7 cellular contexts compared by ENCODE assay signal in the genomic region with DNA sequence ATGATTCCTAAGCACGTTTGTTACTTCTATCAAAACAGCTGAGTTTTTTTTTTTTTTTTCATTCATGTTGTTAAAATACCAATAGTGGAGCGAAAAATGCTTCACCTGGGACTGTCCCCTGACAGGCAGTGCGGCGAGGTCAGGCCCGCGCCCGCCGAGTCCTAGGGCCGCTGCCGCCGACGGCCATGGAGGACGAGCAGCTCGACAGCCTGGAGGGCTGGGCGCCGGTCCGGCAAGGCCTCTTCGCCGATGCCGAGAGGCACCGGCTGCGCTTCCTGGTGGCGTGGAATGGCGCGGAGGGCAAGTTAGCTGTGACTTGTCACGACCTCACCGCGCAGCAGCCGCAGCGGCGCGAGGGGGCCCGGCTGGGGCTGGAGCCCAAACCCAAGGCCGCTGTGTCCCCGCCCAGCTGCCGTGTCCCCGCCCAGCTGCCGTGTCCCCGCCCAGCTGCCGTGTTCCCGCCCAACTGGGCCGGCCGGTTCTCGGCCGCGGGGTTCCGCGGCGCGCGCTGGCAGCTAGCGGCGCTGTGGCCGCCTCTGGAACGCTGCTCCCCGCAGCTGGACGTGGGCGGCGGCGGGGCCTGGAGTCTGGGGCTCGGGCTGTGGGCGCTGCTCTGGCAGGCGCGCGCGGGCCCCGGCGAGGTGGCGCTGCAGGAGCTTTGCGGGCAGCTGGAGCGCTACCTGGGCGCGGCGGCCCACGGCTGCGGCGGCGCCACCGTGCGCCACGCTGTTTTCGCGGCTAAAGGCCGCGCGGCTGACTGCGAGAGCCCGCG. TPM values are rescaled to one million over a fixed set of nuclear protein-coding genes. Genes with fewer than 3 reads are reported as not detected.
DNase-seq lines count a peak whose midpoint lies in the region; ATAC-seq and TF ChIP-seq lines count a peak whose summit lies in the region.
"Not testable (repeated sequence)": the region's sequence is repeated elsewhere in the genome, so short reads cannot be mapped to it uniquely, and the experiment has no call there.

No MANE protein-coding gene starts in this region.

- not testable (repeated sequence) for H3K36me3 ChIP-seq in MG63; mucosa of descending colon (ENCODE audit: low read depth)

- peak overlapping the region in 8 of 59 donors; percentile 50 to 79 (median 65) for H3K27ac ChIP-seq in dorsolateral prefrontal cortex

- ATAC-seq in GM19035 (IDR thresholded peaks at IDR 0.05; ENCODE audit: unreplicated experiment) (peak; percentile 84), HG02763 (IDR thresholded peaks at IDR 0.05; ENCODE audit: unreplicated experiment) (peak; percentile 86), mucosa of descending colon (peak; percentile 98)

- H3K4me1 ChIP-seq in mucosa of descending colon (ENCODE audit: low read depth) = not testable (repeated sequence)

- intact Hi-C loops in dorsolateral prefrontal cortex (cut with DNase I); mucosa of descending colon (cut with DNase I, micrococcal nuclease): not testable (repeated sequence)

- DNase-seq in MG63 (peak; percentile 55), dorsolateral prefrontal cortex (peak in 9 of 10 donors; percentile 31 to 75 (median 42)), mucosa of descending colon (peak; percentile 59 to 86 (median 72))
- DNase-seq in activated CD8-positive, alpha-beta memory T cell treated with anti-CD3 and anti-CD28 coated beads for 48 hours (ENCODE audit: low read depth in 2 of 3, low spot score in 2 of 3) = peak in 2 of 3 experiments; percentile 12 to 26
- peak; percentile 54 to 56 for DNase-seq in stimulated activated CD4-positive, alpha-beta T cell treated with anti-CD3 and anti-CD28 coated beads, Interleukin-4, amount 100 ng/mL, for 4 hours

- peak in 6 of 56 donors; percentile 12 to 30 (median 15) for TF ChIP-seq CTCF in dorsolateral prefrontal cortex (IDR thresholded peaks at IDR 0.05 in 54 of 56, conservative IDR thresholded peaks at IDR 0.05 in 2 of 56; ENCODE audit: low read depth in 1 of 56, partially characterized antibody in 56 of 56)
- not testable (repeated sequence) for TF ChIP-seq CTCF in mucosa of descending colon (IDR thresholded peaks at IDR 0.05)

- not testable (repeated sequence) for H3K27me3 ChIP-seq in MG63, dorsolateral prefrontal cortex

- not testable (repeated sequence) for H3K9me3 ChIP-seq in MG63, mucosa of descending colon

- not testable (repeated sequence) for H3K4me3 ChIP-seq in MG63
- H3K4me3 ChIP-seq in dorsolateral prefrontal cortex (peak overlapping the region in 46 of 59 donors; percentile 25 to 66 (median 50)), mucosa of descending colon (peak overlapping the region; percentile 19)

RNA-seq across cellular contexts. Expression of a gene that starts 56.7 kb away (rescaled TPM):
- 0.23 TPM in 1 of 2 replicates, not detected in the other for total RNA-seq in MG63 (2014; rRNA removed; shearing (Covaris generic); ENCODE audit: low replicate concordance)
- total RNA-seq in dorsolateral prefrontal cortex (10 to 100 TPM in 42 of 120 experiments, 1 to 10 TPM in 78; 3.4 to 19.1 (median 8.9) TPM), mucosa of descending colon (1 to 10 TPM; 1.8 to 3.6 (median 2.5) TPM)

Comparison
In these comparisons a context has a peak if more than half of its experiments do, and no peak if none do; other contexts are left out.
1. DNase-seq: peak in every context shown above with its lines; median percentile 72 in mucosa of descending colon; 55 in MG63; 55 in stimulated activated CD4-positive, alpha-beta T cell treated with anti-CD3 and anti-CD28 coated beads, Interleukin-4, amount 100 ng/mL, for 4 hours; 42 in dorsolateral prefrontal cortex; 19 in activated CD8-positive, alpha-beta memory T cell treated with anti-CD3 and anti-CD28 coated beads for 48 hours.